ENCODE assay signal across 17 cellular contexts in genomic region chr16:60811657-60812056, GRCh38.
DNase-seq lines count a peak whose midpoint lies in the region; ATAC-seq, FAIRE-seq and TF ChIP-seq lines count a peak whose summit lies in the region.
"Had no signal": no experiment of that assay in that cellular context is flagged by ENCODE, and none has a peak within 500 bp of the region (broad histone marks: within the 10 kb centered on the region; RNA-seq: fewer than 3 reads in every experiment).

No MANE protein-coding gene starts in this region.

- no peak for DNase-seq in Right ventricle myocardium superior
- no peak for DNase-seq in right atrium auricular region (ENCODE audit: low spot score)
- no peak for DNase-seq in A549 (ENCODE audit: low read depth in 1 of 2, low spot score in 1 of 2)
- DNase-seq in OCI-M1 (lab: John Stamatoyannopoulos, UW) = peak; percentile 20
- peak; percentile 13 for DNase-seq in inferior parietal cortex (ENCODE audit: extremely low spot score)
- DNase-seq in SHP77 treated with DMSO at 0.1 percent for 48 hours (lab: John Stamatoyannopoulos, UW) = no peak
- DNase-seq in body of pancreas = no peak
- DNase-seq: C1 segment of cervical spinal cord; Calu3; CD4-positive, alpha-beta T cell; DMS 273 treated with DMSO at 0.1 percent for 48 hours; H9 had no signal

- H3K27ac ChIP-seq in right atrium auricular region (peak overlapping the region in 1 of 2 donors; percentile 29), A549 (no peak overlapping the region), body of pancreas (no peak overlapping the region)
- H3K27ac ChIP-seq: 22Rv1 had no signal

- intact Hi-C loops in Right ventricle myocardium superior (cut with DNase I) (no loop called here), body of pancreas (cut with DNase I) (no loop called here)

- no peaks in the 10 kb centered on the region for H3K36me3 ChIP-seq in right atrium auricular region
- H3K36me3 ChIP-seq in body of pancreas (replicated peaks in 1 of 2; ENCODE audit: insufficient read depth in 1 of 2, low read depth in 2 of 2) = no peaks in the 10 kb centered on the region

- H3K4me3 ChIP-seq in right atrium auricular region = no peak overlapping the region
- no peak overlapping the region for H3K4me3 ChIP-seq in A549
- H3K4me3 ChIP-seq in body of pancreas = no peak overlapping the region
- H3K4me3 ChIP-seq: GM12878, GM23338 had no signal

- H3K27me3 ChIP-seq in right atrium auricular region (no peaks in the 10 kb centered on the region), body of pancreas (no peaks in the 10 kb centered on the region)

- POLR2A ChIA-PET in A549 (lab: Yijun Ruan, JAX) = no interaction called here

- ATAC-seq in Right ventricle myocardium superior (ENCODE audit: poor library complexity) (peak; percentile 29), A549 (no peak), HG02642 (IDR thresholded peaks at IDR 0.05; ENCODE audit: poor library complexity, unreplicated experiment) (no peak), body of pancreas (no peak)
- ATAC-seq: GM12878, GM23338 had no signal

- TF ChIP-seq RAD21 in A549 (conservative IDR thresholded peaks at IDR 0.05 in 1 of 2, IDR thresholded peaks at IDR 0.05 in 1 of 2) = no peak

- peaks cover 0 to 5% of the 10 kb centered on the region in 2 donors for H3K9me3 ChIP-seq in right atrium auricular region
- H3K9me3 ChIP-seq in A549 = no peaks in the 10 kb centered on the region
- no peaks in the 10 kb centered on the region for H3K9me3 ChIP-seq in body of pancreas

- TF ChIP-seq CTCF in right atrium auricular region (IDR thresholded peaks at IDR 0.05) = no peak
- TF ChIP-seq CTCF in A549 (IDR thresholded peaks at IDR 0.05) = no peak
- no peak for TF ChIP-seq CTCF in body of pancreas (IDR thresholded peaks at IDR 0.05)

- H3K4me1 ChIP-seq in right atrium auricular region (no peaks in the 10 kb centered on the region), A549 (no peaks in the 10 kb centered on the region), body of pancreas (no peaks in the 10 kb centered on the region)

- no peak overlapping the region for H3K4me2 ChIP-seq in A549
- H3K4me2 ChIP-seq: GM23338 had no signal

- no peak for FAIRE-seq in A549 (lab: Jason Lieb, UNC)
- FAIRE-seq: GM12878, GM18507 had no signal

- no peak for TF ChIP-seq EP300 in A549 (IDR thresholded peaks at IDR 0.05)

- CTCF ChIA-PET in A549 (lab: Yijun Ruan, JAX) = no interaction called here

- no peak for TF ChIP-seq POLR2A in A549 (IDR thresholded peaks at IDR 0.05; ENCODE audit: low read length)
- no peak for TF ChIP-seq POLR2A in body of pancreas (IDR thresholded peaks at IDR 0.05)

TF ChIP-seq in A549, 52 proteins besides CTCF, POLR2A, EP300 and RAD21:
- no peak for TF ChIP-seq ATOH8 (CRISPR knock-in tag; IDR thresholded peaks at IDR 0.05; ENCODE audit: low read depth)
- no peak for TF ChIP-seq RCOR1 (IDR thresholded peaks at IDR 0.05; ENCODE audit: low read depth, low read length)
- no peak for TF ChIP-seq HMGXB4 (CRISPR knock-in tag; IDR thresholded peaks at IDR 0.05; ENCODE audit: borderline replicate concordance)
- TF ChIP-seq MAFK (IDR thresholded peaks at IDR 0.05; ENCODE audit: partially characterized antibody) = peak; percentile 87
- TF ChIP-seq ZC3H11A (IDR thresholded peaks at IDR 0.05) = no peak
- TF ChIP-seq USF2 (IDR thresholded peaks at IDR 0.05) = no peak

Comparison
In these comparisons a context has a peak if more than half of its experiments do, and no peak if none do; other contexts are left out.
1. DNase-seq: peak in OCI-M1 (single experiment) and inferior parietal cortex (single experiment); none in Right ventricle myocardium superior (single experiment), right atrium auricular region (single experiment), A549 (0 of 2), SHP77 treated with DMSO at 0.1 percent for 48 hours (single experiment) and body of pancreas (0 of 4).